18 cellular contexts compared by ENCODE assay signal in genomic region chr2:149988361-149988760, GRCh38.
DNase-seq lines count a peak whose midpoint lies in the region; ATAC-seq and TF ChIP-seq lines count a peak whose summit lies in the region.
"Had no signal": no experiment of that assay in that cellular context is flagged by ENCODE, and none has a peak within 500 bp of the region (broad histone marks: within the 10 kb centered on the region; RNA-seq: fewer than 3 reads in every experiment).

No MANE protein-coding gene starts in this region.

- no CpG with 5 or more reads among the region's 4 CpGs for WGBS in IMR-90 (ENCODE audit: extremely low coverage in 2 of 2, insufficient read length in 1 of 2), 2 experiments

- no peak for TF ChIP-seq POLR2A in IMR-90 (IDR thresholded peaks at IDR 0.05; ENCODE audit: low read depth, low read length)

- dilution Hi-C loops in IMR-90 (cut with HindIII; ENCODE audit: low sequenced_read_pairs, unreplicated experiment) = no loop called here

- H3K4me3 ChIP-seq in IMR-90 (ENCODE audit: insufficient read depth, low read depth, low read length) (no peak overlapping the region), RWPE2 (ENCODE audit: severe bottlenecking) (no peak overlapping the region), fibroblast of the aortic adventitia (ENCODE audit: low read depth, low read length) (no peak overlapping the region)

- no peak overlapping the region for H2AK9ac ChIP-seq in IMR-90 (replicated peaks; ENCODE audit: low read depth, low read length, poor library complexity)

- no peak overlapping the region for H3K9ac ChIP-seq in IMR-90 (ENCODE audit: low read depth, low read length)

- H4K5ac ChIP-seq in IMR-90 (ENCODE audit: low read depth, low read length) = no peak overlapping the region

- H3K27ac ChIP-seq in IMR-90 (ENCODE audit: insufficient read depth, low read length) = no peak overlapping the region
- peak overlapping the region; percentile 77 for H3K27ac ChIP-seq in RWPE2 (ENCODE audit: poor library complexity, severe bottlenecking)

- H3K14ac ChIP-seq in IMR-90 (replicated peaks; ENCODE audit: low read depth, low read length) = no peak overlapping the region

- in situ Hi-C loops in IMR-90 (cut with MboI; ENCODE audit: low sequenced_read_pairs) = no loop called here

- no peaks in the 10 kb centered on the region for H3K79me1 ChIP-seq in IMR-90 (ENCODE audit: low read depth in 1 of 2, low read length in 2 of 2)

- no peak for DNase-seq in IMR-90
- no peak for DNase-seq in RWPE2 (ENCODE audit: low spot score)
- peak; percentile 13 for DNase-seq in fibroblast of the aortic adventitia (ENCODE audit: low read depth)
- DNase-seq in progenitor cell of endocrine pancreas (ENCODE audit: low spot score, unreplicated experiment) = no peak
- no peak for DNase-seq in islet precursor cell
- no peak for DNase-seq in NCI-H1436 (lab: John Stamatoyannopoulos, UW)
- DNase-seq: ACHN; BE2C; C1 segment of cervical spinal cord; CD4-positive, CD25-positive, alpha-beta regulatory T cell; CD8-positive, alpha-beta memory T cell; COR-L47; DMS153; DMS79; GDM1; H9 had no signal

- no peak overlapping the region for H4K8ac ChIP-seq in IMR-90 (ENCODE audit: low read depth in 2 of 2, low read length in 2 of 2)

- ATAC-seq in IMR-90 (ENCODE audit: low read depth) (no peak), RWPE2 (ENCODE audit: low read depth) (no peak), HG02938 (IDR thresholded peaks at IDR 0.05; ENCODE audit: unreplicated experiment) (no peak)
- ATAC-seq: HepG2 had no signal

- BruUV-seq in IMR-90 (replicated peaks; lab: Mats Ljungman, UMichigan) = no TSS peak

- peak overlapping the region; percentile 4 for H3K27ac Mint-ChIP-seq in progenitor cell of endocrine pancreas
- H3K27ac Mint-ChIP-seq: CD4-positive, CD25-positive, alpha-beta regulatory T cell; CD8-positive, alpha-beta memory T cell had no signal

- H4K91ac ChIP-seq in IMR-90 (ENCODE audit: insufficient read depth, low read depth, low read length) = no peak overlapping the region

- no peak overlapping the region for H2BK5ac ChIP-seq in IMR-90 (ENCODE audit: low read depth, low read length, poor library complexity, severe bottlenecking)

- no peak overlapping the region for H2BK120ac ChIP-seq in IMR-90 (ENCODE audit: low read depth, low read length)

- intact Hi-C loops in IMR-90 (cut with micrococcal nuclease) = no loop called here

- no peak overlapping the region for H3K4me2 ChIP-seq in IMR-90 (ENCODE audit: low read depth, low read length)

- CTCF ChIA-PET in IMR-90 (lab: Yijun Ruan, JAX) = no interaction called here

- H2BK15ac ChIP-seq in IMR-90 (ENCODE audit: low read depth, low read length) = peak overlapping the region; percentile 45; the same call in 1 of the 3 replicates

- H2BK20ac ChIP-seq in IMR-90 (ENCODE audit: low read depth, low read length) = peak overlapping the region; percentile 16; the same call in 1 of the 2 replicates

- H3K27me3 ChIP-seq in IMR-90 (ENCODE audit: control insufficient read depth, insufficient read depth, low read length) = no peaks in the 10 kb centered on the region
- no peaks in the 10 kb centered on the region for H3K27me3 ChIP-seq in RWPE2 (ENCODE audit: insufficient read depth, poor library complexity, severe bottlenecking)
- H3K27me3 ChIP-seq: BE2C had no signal

- no peak overlapping the region for H2AFZ ChIP-seq in IMR-90 (replicated peaks; ENCODE audit: low read length, poor library complexity)

- H3K4me3 Mint-ChIP-seq in progenitor cell of endocrine pancreas (ENCODE audit: low read depth) = no peak overlapping the region
- H3K4me3 Mint-ChIP-seq: CD4-positive, CD25-positive, alpha-beta regulatory T cell; CD8-positive, alpha-beta memory T cell; H9 had no signal

- H3K9me3 ChIP-seq in IMR-90 (ENCODE audit: control insufficient read depth, insufficient read depth, low read length) = no peaks in the 10 kb centered on the region
- no peaks in the 10 kb centered on the region for H3K9me3 ChIP-seq in RWPE2 (ENCODE audit: severe bottlenecking)
- H3K9me3 ChIP-seq: BE2C had no signal

- TF ChIP-seq RAD21 in IMR-90 (IDR thresholded peaks at IDR 0.05; ENCODE audit: low read length) = no peak

- H3K27me3 Mint-ChIP-seq in progenitor cell of endocrine pancreas = no peaks in the 10 kb centered on the region
- H3K27me3 Mint-ChIP-seq: CD4-positive, CD25-positive, alpha-beta regulatory T cell; CD8-positive, alpha-beta memory T cell had no signal

- peaks cover 40% of the 10 kb centered on the region for H3K4me1 Mint-ChIP-seq in progenitor cell of endocrine pancreas (ENCODE audit: low read depth)
- H3K4me1 Mint-ChIP-seq: CD4-positive, CD25-positive, alpha-beta regulatory T cell; CD8-positive, alpha-beta memory T cell; H9 had no signal

- H3K36me3 ChIP-seq in IMR-90 (ENCODE audit: control insufficient read depth, insufficient read depth, low read length) (no peaks in the 10 kb centered on the region), RWPE2 (ENCODE audit: low read depth) (no peaks in the 10 kb centered on the region)
- H3K36me3 ChIP-seq: BE2C had no signal

- no peak overlapping the region for H3K18ac ChIP-seq in IMR-90 (ENCODE audit: low read depth, low read length)

- H3K4ac ChIP-seq in IMR-90 (ENCODE audit: low read depth, low read length) = no peak overlapping the region

- no peaks in the 10 kb centered on the region for H4K20me1 ChIP-seq in IMR-90 (ENCODE audit: insufficient read depth, low read length)

- POLR2A ChIA-PET in IMR-90 (lab: Charles Lee; ENCODE audit: unreplicated experiment) = no interaction called here

- no peak overlapping the region for H3K56ac ChIP-seq in IMR-90 (ENCODE audit: extremely low read depth, insufficient read depth, low read length)

- no peak for TF ChIP-seq CTCF in IMR-90 (conservative IDR thresholded peaks at IDR 0.05; ENCODE audit: low read depth, low read length)
- no peak for TF ChIP-seq CTCF in RWPE2 (IDR thresholded peaks at IDR 0.05; ENCODE audit: poor library complexity, severe bottlenecking)
- no peak for TF ChIP-seq CTCF in fibroblast of the aortic adventitia (IDR thresholded peaks at IDR 0.05; ENCODE audit: insufficient read depth, low read length)
- TF ChIP-seq CTCF in progenitor cell of endocrine pancreas (IDR thresholded peaks at IDR 0.05; ENCODE audit: unreplicated experiment) = no peak

- no peaks in the 10 kb centered on the region for H3K36me3 Mint-ChIP-seq in progenitor cell of endocrine pancreas (ENCODE audit: insufficient read depth)
- H3K36me3 Mint-ChIP-seq: CD4-positive, CD25-positive, alpha-beta regulatory T cell; CD8-positive, alpha-beta memory T cell had no signal

- peak overlapping the region; percentile 57; the same call in 1 of the 2 replicates for H2AK5ac ChIP-seq in IMR-90 (ENCODE audit: low read depth, low read length)

- peaks cover 6% of the 10 kb centered on the region for H3K4me1 ChIP-seq in IMR-90 (ENCODE audit: control insufficient read depth, insufficient read depth, low read length)
- H3K4me1 ChIP-seq in RWPE2 (ENCODE audit: insufficient read depth, poor library complexity, severe bottlenecking) = peaks cover 18% of the 10 kb centered on the region
- H3K4me1 ChIP-seq: BE2C had no signal

- 0 out of 2 replicates have a peak, but pooled peaks cover 3% of the 10 kb centered on the region for H3K9me1 ChIP-seq in IMR-90 (ENCODE audit: insufficient read depth, low read length)

- no peak overlapping the region for H3K23ac ChIP-seq in IMR-90 (ENCODE audit: low read depth, low read length)

- no peaks in the 10 kb centered on the region for H3K9me3 Mint-ChIP-seq in progenitor cell of endocrine pancreas (ENCODE audit: low read depth)
- H3K9me3 Mint-ChIP-seq: H9 had no signal

TF ChIP-seq in IMR-90, 13 proteins besides CTCF, POLR2A, EP300 and RAD21:
- no peak for TF ChIP-seq BHLHE40 (IDR thresholded peaks at IDR 0.05; ENCODE audit: low read depth, low read length)
